Comparison of ENCODE assay signal across 2 cellular contexts in the genomic region with DNA sequence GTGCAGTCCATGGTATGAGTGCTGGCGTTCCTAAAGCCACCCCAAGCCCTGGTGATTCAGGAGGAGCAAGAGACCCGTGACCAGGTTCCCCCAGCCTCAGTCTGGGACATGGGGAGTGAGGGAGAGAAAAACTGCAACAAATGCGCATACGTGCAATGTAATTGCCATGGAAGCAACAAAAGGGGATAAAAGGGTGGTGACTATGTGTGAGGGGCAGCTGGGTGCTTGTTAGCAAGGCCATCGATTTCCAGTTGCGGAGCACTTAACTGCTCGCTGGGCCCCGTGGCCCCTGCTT.
TF ChIP-seq lines count a peak whose summit lies in the region.

No MANE protein-coding gene starts in this region.

TF ChIP-seq in SK-N-SH, 30 proteins besides CTCF, POLR2A, EP300 and RAD21 (continued from another document):
- no peak for TF ChIP-seq MEF2A (IDR thresholded peaks at IDR 0.05; ENCODE audit: borderline replicate concordance, low read depth)
- TF ChIP-seq, protein P1, sequence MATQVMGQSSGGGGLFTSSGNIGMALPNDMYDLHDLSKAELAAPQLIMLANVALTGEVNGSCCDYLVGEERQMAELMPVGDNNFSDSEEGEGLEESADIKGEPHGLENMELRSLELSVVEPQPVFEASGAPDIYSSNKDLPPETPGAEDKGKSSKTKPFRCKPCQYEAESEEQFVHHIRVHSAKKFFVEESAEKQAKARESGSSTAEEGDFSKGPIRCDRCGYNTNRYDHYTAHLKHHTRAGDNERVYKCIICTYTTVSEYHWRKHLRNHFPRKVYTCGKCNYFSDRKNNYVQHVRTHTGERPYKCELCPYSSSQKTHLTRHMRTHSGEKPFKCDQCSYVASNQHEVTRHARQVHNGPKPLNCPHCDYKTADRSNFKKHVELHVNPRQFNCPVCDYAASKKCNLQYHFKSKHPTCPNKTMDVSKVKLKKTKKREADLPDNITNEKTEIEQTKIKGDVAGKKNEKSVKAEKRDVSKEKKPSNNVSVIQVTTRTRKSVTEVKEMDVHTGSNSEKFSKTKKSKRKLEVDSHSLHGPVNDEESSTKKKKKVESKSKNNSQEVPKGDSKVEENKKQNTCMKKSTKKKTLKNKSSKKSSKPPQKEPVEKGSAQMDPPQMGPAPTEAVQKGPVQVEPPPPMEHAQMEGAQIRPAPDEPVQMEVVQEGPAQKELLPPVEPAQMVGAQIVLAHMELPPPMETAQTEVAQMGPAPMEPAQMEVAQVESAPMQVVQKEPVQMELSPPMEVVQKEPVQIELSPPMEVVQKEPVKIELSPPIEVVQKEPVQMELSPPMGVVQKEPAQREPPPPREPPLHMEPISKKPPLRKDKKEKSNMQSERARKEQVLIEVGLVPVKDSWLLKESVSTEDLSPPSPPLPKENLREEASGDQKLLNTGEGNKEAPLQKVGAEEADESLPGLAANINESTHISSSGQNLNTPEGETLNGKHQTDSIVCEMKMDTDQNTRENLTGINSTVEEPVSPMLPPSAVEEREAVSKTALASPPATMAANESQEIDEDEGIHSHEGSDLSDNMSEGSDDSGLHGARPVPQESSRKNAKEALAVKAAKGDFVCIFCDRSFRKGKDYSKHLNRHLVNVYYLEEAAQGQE (IDR thresholded peaks at IDR 0.05; ENCODE audit: low read depth, low read length), result no peak
- TF ChIP-seq FOXJ3 (CRISPR knock-in tag; IDR thresholded peaks at IDR 0.05), result no peak
- TF ChIP-seq NFIC (IDR thresholded peaks at IDR 0.05; ENCODE audit: borderline replicate concordance), result no peak
- no peak for TF ChIP-seq NRF1 (IDR thresholded peaks at IDR 0.05; ENCODE audit: low read depth, low read length)
- TF ChIP-seq TAF1 (IDR thresholded peaks at IDR 0.05; ENCODE audit: borderline replicate concordance, low read depth, low read length), result no peak
- TF ChIP-seq ELF1 (IDR thresholded peaks at IDR 0.05), result no peak
- no peak for TF ChIP-seq POLR2AphosphoS5 (IDR thresholded peaks at IDR 0.05; ENCODE audit: low read depth, low read length)
- TF ChIP-seq, protein P2, sequence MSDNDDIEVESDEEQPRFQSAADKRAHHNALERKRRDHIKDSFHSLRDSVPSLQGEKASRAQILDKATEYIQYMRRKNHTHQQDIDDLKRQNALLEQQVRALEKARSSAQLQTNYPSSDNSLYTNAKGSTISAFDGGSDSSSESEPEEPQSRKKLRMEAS (IDR thresholded peaks at IDR 0.05; ENCODE audit: low read depth), result no peak

TF ChIP-seq in SK-N-SH treated with all-trans-retinoic acid at 6 μM for 48 hours, 23 proteins besides CTCF, POLR2A, EP300 and RAD21 (continued from another document):
- TF ChIP-seq, protein P3, sequence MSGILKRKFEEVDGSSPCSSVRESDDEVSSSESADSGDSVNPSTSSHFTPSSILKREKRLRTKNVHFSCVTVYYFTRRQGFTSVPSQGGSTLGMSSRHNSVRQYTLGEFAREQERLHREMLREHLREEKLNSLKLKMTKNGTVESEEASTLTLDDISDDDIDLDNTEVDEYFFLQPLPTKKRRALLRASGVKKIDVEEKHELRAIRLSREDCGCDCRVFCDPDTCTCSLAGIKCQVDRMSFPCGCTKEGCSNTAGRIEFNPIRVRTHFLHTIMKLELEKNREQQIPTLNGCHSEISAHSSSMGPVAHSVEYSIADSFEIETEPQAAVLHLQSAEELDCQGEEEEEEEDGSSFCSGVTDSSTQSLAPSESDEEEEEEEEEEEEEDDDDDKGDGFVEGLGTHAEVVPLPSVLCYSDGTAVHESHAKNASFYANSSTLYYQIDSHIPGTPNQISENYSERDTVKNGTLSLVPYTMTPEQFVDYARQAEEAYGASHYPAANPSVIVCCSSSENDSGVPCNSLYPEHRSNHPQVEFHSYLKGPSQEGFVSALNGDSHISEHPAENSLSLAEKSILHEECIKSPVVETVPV (CRISPR knock-in tag; IDR thresholded peaks at IDR 0.05), result no peak
- TF ChIP-seq OSR1 (CRISPR knock-in tag; IDR thresholded peaks at IDR 0.05), result no peak
- TF ChIP-seq ZFP3 (CRISPR knock-in tag; IDR thresholded peaks at IDR 0.05), result no peak
- TF ChIP-seq, protein P4, sequence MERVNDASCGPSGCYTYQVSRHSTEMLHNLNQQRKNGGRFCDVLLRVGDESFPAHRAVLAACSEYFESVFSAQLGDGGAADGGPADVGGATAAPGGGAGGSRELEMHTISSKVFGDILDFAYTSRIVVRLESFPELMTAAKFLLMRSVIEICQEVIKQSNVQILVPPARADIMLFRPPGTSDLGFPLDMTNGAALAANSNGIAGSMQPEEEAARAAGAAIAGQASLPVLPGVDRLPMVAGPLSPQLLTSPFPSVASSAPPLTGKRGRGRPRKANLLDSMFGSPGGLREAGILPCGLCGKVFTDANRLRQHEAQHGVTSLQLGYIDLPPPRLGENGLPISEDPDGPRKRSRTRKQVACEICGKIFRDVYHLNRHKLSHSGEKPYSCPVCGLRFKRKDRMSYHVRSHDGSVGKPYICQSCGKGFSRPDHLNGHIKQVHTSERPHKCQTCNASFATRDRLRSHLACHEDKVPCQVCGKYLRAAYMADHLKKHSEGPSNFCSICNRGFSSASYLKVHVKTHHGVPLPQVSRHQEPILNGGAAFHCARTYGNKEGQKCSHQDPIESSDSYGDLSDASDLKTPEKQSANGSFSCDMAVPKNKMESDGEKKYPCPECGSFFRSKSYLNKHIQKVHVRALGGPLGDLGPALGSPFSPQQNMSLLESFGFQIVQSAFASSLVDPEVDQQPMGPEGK (CRISPR knock-in tag; IDR thresholded peaks at IDR 0.05; ENCODE audit: borderline replicate concordance), result no peak
TF ChIP-seq in SK-N-SH treated with all-trans-retinoic acid at 6 μM for 48 hours: peak in this region for 0.
